ENCODE assay signal across 8 cellular contexts in the genomic region with DNA sequence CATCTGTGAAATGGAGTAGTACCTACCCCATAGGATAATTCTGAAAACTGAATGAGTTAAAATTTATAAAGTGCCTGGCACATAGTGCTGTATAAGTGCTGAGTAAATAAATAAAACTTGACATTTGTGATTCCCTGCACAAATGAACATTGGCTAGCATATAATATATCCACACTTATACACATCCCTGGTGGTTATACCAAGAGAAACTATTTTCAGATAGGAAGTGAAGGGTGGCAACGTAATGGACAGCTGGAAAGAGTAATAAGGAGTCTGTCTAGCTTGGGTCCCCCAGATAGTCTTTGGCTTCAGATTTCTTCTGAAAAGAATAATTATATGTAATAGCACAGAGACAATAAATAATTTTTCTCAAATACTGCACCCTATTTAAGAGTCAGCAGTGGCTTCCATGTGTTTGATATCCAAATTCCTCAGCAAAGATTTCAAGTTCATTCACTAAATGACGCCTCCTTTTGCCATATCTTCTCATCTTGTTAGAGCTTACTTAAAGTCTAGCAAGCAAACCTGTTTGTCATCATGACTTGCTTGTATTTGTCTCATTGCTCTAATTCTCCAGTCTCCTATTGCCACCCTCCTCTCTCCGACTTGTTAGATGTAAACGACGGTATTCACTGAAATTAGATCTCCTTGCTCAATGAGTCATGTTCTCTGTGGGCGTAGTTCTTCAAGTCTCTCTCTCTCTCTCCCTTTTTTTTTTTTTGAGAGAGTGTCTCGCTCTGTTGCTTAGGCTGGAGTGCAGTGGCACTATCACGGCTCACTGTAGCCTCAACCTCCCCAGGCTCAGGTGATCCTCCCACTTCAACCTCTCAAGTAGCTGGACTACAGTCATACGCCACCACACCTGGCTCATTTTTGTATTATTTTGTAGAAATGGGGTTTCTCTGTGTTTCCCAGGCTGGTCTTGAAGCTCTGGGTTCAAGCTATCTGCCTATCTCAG. TPM values are rescaled to one million over a fixed set of nuclear protein-coding genes. Genes with fewer than 3 reads are reported as not detected.
A peak's percentile ranks its signal among the peaks of the same experiment; 100 is the strongest.
DNase-seq lines count a peak whose midpoint lies in the region; ATAC-seq, FAIRE-seq and TF ChIP-seq lines count a peak whose summit lies in the region.

No MANE protein-coding gene starts in this region.

- peaks cover 67% of the 10 kb centered on the region for H3K4me1 ChIP-seq in suprapubic skin

- H3K4me3 Mint-ChIP-seq in activated naive CD4-positive, alpha-beta T cell treated with anti-CD3 and anti-CD28 coated beads, Interleukin-2, amount 10 ng/mL, durations not matched to agents 7 days and 5 days = no peak overlapping the region

- DNase-seq in activated naive CD4-positive, alpha-beta T cell treated with anti-CD3 and anti-CD28 coated beads, Interleukin-2, amount 50 U/mL, for 72 hours (ENCODE audit: low spot score in 2 of 2) = no peak
- DNase-seq in activated naive CD4-positive, alpha-beta T cell treated with anti-CD3 and anti-CD28 coated beads, Interleukin-2, amount 10 ng/mL, durations not matched to agents 7 days and 5 days = no peak
- DNase-seq in RCC 7860 (ENCODE audit: low spot score) = peak; percentile 66
- DNase-seq in fibroblast of mammary gland (ENCODE audit: low read depth) = peak; percentile 97
- DNase-seq in suprapubic skin (ENCODE audit: low spot score in 2 of 2) = no peak

- TF ChIP-seq CTCF in fibroblast of mammary gland (conservative IDR thresholded peaks at IDR 0.05; ENCODE audit: control insufficient read depth, insufficient read depth, low read depth, low read length) (no peak), suprapubic skin (IDR thresholded peaks at IDR 0.05) (no peak)

- peak overlapping the region; percentile 65 for H3K27ac ChIP-seq in suprapubic skin

- H3K4me3 ChIP-seq in fibroblast of mammary gland (ENCODE audit: control insufficient read depth, low read depth, low read length) = no peak overlapping the region
- H3K4me3 ChIP-seq in suprapubic skin = no peak overlapping the region

- H3K27me3 ChIP-seq in suprapubic skin = no peaks in the 10 kb centered on the region

- CTCF ChIA-PET in activated naive CD4-positive, alpha-beta T cell treated with anti-CD3 and anti-CD28 coated beads, Interleukin-2, amount 10 ng/mL, durations not matched to agents 7 days and 5 days (lab: Charles Lee) = interaction anchor here (0.6 kb wide), 2 partner anchors 478 to 1008 kb away, joined by 3 read pairs; no protein-coding TSS in a partner anchor

- peaks cover 29% of the 10 kb centered on the region for H3K4me1 Mint-ChIP-seq in activated naive CD4-positive, alpha-beta T cell treated with anti-CD3 and anti-CD28 coated beads, Interleukin-2, amount 10 ng/mL, durations not matched to agents 7 days and 5 days

- no peaks in the 10 kb centered on the region for H3K9me3 ChIP-seq in suprapubic skin

- no peak for TF ChIP-seq EP300 in suprapubic skin (IDR thresholded peaks at IDR 0.05)

- ATAC-seq in activated naive CD4-positive, alpha-beta T cell treated with anti-CD3 and anti-CD28 coated beads, Interleukin-2, amount 50 U/mL, for 72 hours = peak; percentile 57 to 66
- no peak for ATAC-seq in HG03442 (IDR thresholded peaks at IDR 0.05; ENCODE audit: unreplicated experiment)
- ATAC-seq in HG03521 (IDR thresholded peaks at IDR 0.05; ENCODE audit: unreplicated experiment) = no peak
- no peak for ATAC-seq in GM19324 (IDR thresholded peaks at IDR 0.05; ENCODE audit: low FRiP score, unreplicated experiment)

- no peak for TF ChIP-seq POLR2A in suprapubic skin (IDR thresholded peaks at IDR 0.05)

- H3K36me3 Mint-ChIP-seq in activated naive CD4-positive, alpha-beta T cell treated with anti-CD3 and anti-CD28 coated beads, Interleukin-2, amount 50 U/mL, for 72 hours = peaks cover 0 to 25% of the 10 kb centered on the region in 2 donors
- peaks cover 20% of the 10 kb centered on the region for H3K36me3 Mint-ChIP-seq in activated naive CD4-positive, alpha-beta T cell treated with anti-CD3 and anti-CD28 coated beads, Interleukin-2, amount 10 ng/mL, durations not matched to agents 7 days and 5 days

- H3K9me3 Mint-ChIP-seq in activated naive CD4-positive, alpha-beta T cell treated with anti-CD3 and anti-CD28 coated beads, Interleukin-2, amount 50 U/mL, for 72 hours = no peaks in the 10 kb centered on the region
- H3K9me3 Mint-ChIP-seq in activated naive CD4-positive, alpha-beta T cell treated with anti-CD3 and anti-CD28 coated beads, Interleukin-2, amount 10 ng/mL, durations not matched to agents 7 days and 5 days = no peaks in the 10 kb centered on the region

- 45% methylated on average over 9 of the region's 9 CpGs for WGBS in suprapubic skin

- no peaks in the 10 kb centered on the region for H3K36me3 ChIP-seq in suprapubic skin

- H3K27me3 Mint-ChIP-seq in activated naive CD4-positive, alpha-beta T cell treated with anti-CD3 and anti-CD28 coated beads, Interleukin-2, amount 10 ng/mL, durations not matched to agents 7 days and 5 days = no peaks in the 10 kb centered on the region

- FAIRE-seq in RCC 7860 (lab: Jason Lieb, UNC) = peak; percentile 87

- H3K27ac Mint-ChIP-seq in activated naive CD4-positive, alpha-beta T cell treated with anti-CD3 and anti-CD28 coated beads, Interleukin-2, amount 50 U/mL, for 72 hours = no peak overlapping the region
- H3K27ac Mint-ChIP-seq in activated naive CD4-positive, alpha-beta T cell treated with anti-CD3 and anti-CD28 coated beads, Interleukin-2, amount 10 ng/mL, durations not matched to agents 7 days and 5 days = no peak overlapping the region

RNA-seq across cellular contexts. Expression of gene ADGRF3, which starts 8.7 kb away (rescaled TPM):
- 1 to 10 TPM in 1 of 2 donors, under 1 TPM in 1; 0.57 to 7.5 TPM for total RNA-seq in activated naive CD4-positive, alpha-beta T cell treated with anti-CD3 and anti-CD28 coated beads, Interleukin-2, amount 50 U/mL, for 72 hours
- total RNA-seq in suprapubic skin = under 1 TPM in 3 of 4 donors, not detected in 1; 0.19 to 0.48 (median 0.21) TPM

RNA-seq across cellular contexts. Expression of gene SELENOI, which starts 9.4 kb away (rescaled TPM):
- total RNA-seq in activated naive CD4-positive, alpha-beta T cell treated with anti-CD3 and anti-CD28 coated beads, Interleukin-2, amount 50 U/mL, for 72 hours = 10 to 100 TPM; 24.4 to 45.0 TPM
- total RNA-seq in suprapubic skin = 10 to 100 TPM; 23.1 to 41.9 (median 39.4) TPM

RNA-seq across cellular contexts. Expression of gene DRC1, which starts 46.4 kb away (rescaled TPM):
- total RNA-seq in activated naive CD4-positive, alpha-beta T cell treated with anti-CD3 and anti-CD28 coated beads, Interleukin-2, amount 50 U/mL, for 72 hours = not detected
- under 1 TPM in 1 of 4 donors, not detected in 3; 0.26 TPM for total RNA-seq in suprapubic skin

Comparison
In these comparisons a context has a peak if more than half of its experiments do, and no peak if none do; other contexts are left out.
1. ATAC-seq: peak in activated naive CD4-positive, alpha-beta T cell treated with anti-CD3 and anti-CD28 coated beads, Interleukin-2, amount 50 U/mL, for 72 hours (2 of 2); none in HG03442 (single experiment), HG03521 (single experiment) and GM19324 (single experiment).
2. DNase-seq: peak in RCC 7860 (single experiment) and fibroblast of mammary gland (single experiment); none in activated naive CD4-positive, alpha-beta T cell treated with anti-CD3 and anti-CD28 coated beads, Interleukin-2, amount 50 U/mL, for 72 hours (0 of 2), activated naive CD4-positive, alpha-beta T cell treated with anti-CD3 and anti-CD28 coated beads, Interleukin-2, amount 10 ng/mL, durations not matched to agents 7 days and 5 days (single experiment) and suprapubic skin (0 of 2).